ENCODE assay signal across 9 cellular contexts in the genomic region with DNA sequence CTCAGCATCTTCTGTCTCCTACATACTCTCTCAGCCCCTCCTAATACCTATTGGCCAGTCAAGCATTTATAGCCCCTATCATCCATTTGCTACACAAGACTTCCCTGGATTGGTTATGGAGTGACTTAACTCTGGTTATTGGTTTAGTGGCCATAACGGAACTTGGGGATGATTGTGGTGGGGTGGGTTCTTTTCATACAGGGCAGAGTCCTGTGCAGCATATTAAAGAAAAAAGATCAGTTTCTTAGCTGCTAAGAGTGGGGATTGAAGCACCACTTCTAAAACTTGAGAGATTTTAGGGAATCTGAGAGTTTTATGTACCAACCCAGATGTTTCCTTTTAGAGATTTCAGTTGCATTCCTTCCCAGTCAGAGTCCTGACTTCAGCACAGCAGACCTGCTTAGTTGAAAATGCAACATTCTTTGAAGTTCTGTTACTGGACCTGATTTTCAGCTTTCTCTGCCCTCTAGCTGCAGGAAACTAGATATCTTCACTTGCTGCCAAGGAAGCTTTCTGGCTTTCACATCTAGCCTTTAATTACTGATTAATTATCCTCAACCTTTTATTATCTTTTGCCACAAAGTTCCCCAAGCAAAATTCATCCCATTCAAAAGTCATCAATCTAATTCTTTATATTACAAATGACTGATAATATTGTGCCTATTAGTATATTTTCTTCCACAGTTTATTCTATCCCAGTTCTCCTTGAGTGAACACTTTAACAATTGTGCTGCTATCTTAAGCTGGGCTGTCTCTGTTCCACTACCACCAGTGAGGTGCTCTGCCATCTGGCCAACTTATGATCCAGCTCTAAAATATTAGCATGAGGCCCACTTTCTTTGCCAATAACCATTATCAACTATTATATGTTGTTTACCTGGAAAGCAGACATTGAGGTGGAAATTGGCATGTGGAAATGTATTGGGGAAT.
DNase-seq lines count a peak whose midpoint lies in the region; ATAC-seq and TF ChIP-seq lines count a peak whose summit lies in the region.
"Had no signal": no experiment of that assay in that cellular context is flagged by ENCODE, and none has a peak within 500 bp of the region (broad histone marks: within the 10 kb centered on the region; RNA-seq: fewer than 3 reads in every experiment).

No MANE protein-coding gene starts in this region.

- no peak overlapping the region for H3K27ac ChIP-seq in PC-3 (ENCODE audit: low read length)
- no peak overlapping the region for H3K27ac ChIP-seq in hepatocyte
- H3K27ac ChIP-seq in aorta (ENCODE audit: low read depth in 1 of 2, low read length in 2 of 2): peak overlapping the region; percentile 6 to 90

- TF ChIP-seq CTCF in AG04449 (IDR thresholded peaks at IDR 0.05; ENCODE audit: insufficient read depth, low read length, missing control alignments) (peak; percentile 46), PC-3 (conservative IDR thresholded peaks at IDR 0.05; ENCODE audit: low read depth, low read length) (peak; percentile 78), hepatocyte (IDR thresholded peaks at IDR 0.05; ENCODE audit: poor library complexity) (peak; percentile 65)

- POLR2A ChIA-PET in AG04449 (lab: Yijun Ruan, JAX) (no interaction called here), PC-3 (lab: Charles Lee; ENCODE audit: unreplicated experiment) (interaction anchor here (1.0 kb wide), 1 partner anchor 15 kb away, joined by 7 read pairs; no protein-coding TSS in a partner anchor)
- POLR2A ChIA-PET in activated CD4-positive, alpha-beta T cell treated with anti-CD3 and anti-CD28 coated beads for 36 hours (lab: Charles Lee): no interaction called here

- no peaks in the 10 kb centered on the region for H3K9me3 ChIP-seq in PC-3 (ENCODE audit: low read length)
- H3K9me3 ChIP-seq in hepatocyte (ENCODE audit: low read depth): no peaks in the 10 kb centered on the region
- no peaks in the 10 kb centered on the region for H3K9me3 ChIP-seq in aorta (ENCODE audit: control insufficient read depth, low read length)

- H3K27me3 Mint-ChIP-seq in activated CD4-positive, alpha-beta T cell treated with anti-CD3 and anti-CD28 coated beads for 36 hours: no peaks in the 10 kb centered on the region
- H3K27me3 Mint-ChIP-seq: activated naive CD8-positive, alpha-beta T cell had no signal

- DNase-seq in AG04449 (ENCODE audit: low read depth, low spot score) (peak; percentile 49), PC-3 (peak; percentile 77), hepatocyte (ENCODE audit: low spot score) (peak; percentile 54), aorta (no peak)
- no peak for DNase-seq in activated CD4-positive, alpha-beta T cell treated with anti-CD3 and anti-CD28 coated beads for 36 hours
- DNase-seq in stimulated activated CD4-positive, alpha-beta T cell treated with anti-CD3 and anti-CD28 coated beads, Interleukin-12 subunit alpha, Interleukin-12 subunit beta, amount 100 ng/mL, for 4 hours: no peak

- no peaks in the 10 kb centered on the region for H3F3A ChIP-seq in PC-3 (ENCODE audit: low read length, unreplicated experiment)

- H3K9me3 Mint-ChIP-seq in activated CD4-positive, alpha-beta T cell treated with anti-CD3 and anti-CD28 coated beads for 36 hours (ENCODE audit: low read depth): no peaks in the 10 kb centered on the region

- H4K20me1 ChIP-seq in PC-3 (ENCODE audit: low read length): no peaks in the 10 kb centered on the region
- no peaks in the 10 kb centered on the region for H4K20me1 ChIP-seq in hepatocyte (ENCODE audit: insufficient read depth, poor library complexity, severe bottlenecking)

- H3K4me2 ChIP-seq in PC-3 (ENCODE audit: low read length): peak overlapping the region; percentile 5; the same call in 1 of the 2 replicates
- no peak overlapping the region for H3K4me2 ChIP-seq in hepatocyte

- BruUV-seq in PC-3 (replicated peaks; lab: Mats Ljungman, UMichigan): TSS peak; percentile 58

- intact Hi-C loops in PC-3 (cut with micrococcal nuclease) (loop anchor here (10.0 kb wide), 1 partner anchor 166 kb away; no protein-coding TSS in a partner anchor), aorta (cut with DNase I) (loop anchor here in 1 of 2 donors (5.0 kb wide), 1 partner anchor 188 kb away; no protein-coding TSS in a partner anchor)
- intact Hi-C loops in activated CD4-positive, alpha-beta T cell treated with anti-CD3 and anti-CD28 coated beads for 36 hours (cut with DNase I, micrococcal nuclease): no loop called here

- H3K79me2 ChIP-seq in PC-3 (ENCODE audit: low read length) (0 out of 2 replicates have a peak, but pooled peaks cover 5% of the 10 kb centered on the region), hepatocyte (no peaks in the 10 kb centered on the region)

- H3K4me3 Mint-ChIP-seq in activated CD4-positive, alpha-beta T cell treated with anti-CD3 and anti-CD28 coated beads for 36 hours: no peak overlapping the region
- H3K4me3 Mint-ChIP-seq: activated naive CD8-positive, alpha-beta T cell had no signal

- H3K9me2 ChIP-seq in PC-3 (replicated peaks; ENCODE audit: low read length) (no peaks in the 10 kb centered on the region), hepatocyte (replicated peaks; ENCODE audit: insufficient read depth) (no peaks in the 10 kb centered on the region)

- CTCF ChIA-PET in AG04449 (lab: Yijun Ruan, JAX): interaction anchor here (0.6 to 3.2 kb wide), 18 partner anchors 9 to 358 kb away, joined by 3 to 36 read pairs (median 4); no protein-coding TSS in a partner anchor
- CTCF ChIA-PET in PC-3 (lab: Charles Lee): interaction anchor here (0.6 to 1.2 kb wide), 5 partner anchors 17 to 482 kb away, joined by 3 to 4 read pairs (median 3); no protein-coding TSS in a partner anchor
- CTCF ChIA-PET in activated CD4-positive, alpha-beta T cell treated with anti-CD3 and anti-CD28 coated beads for 36 hours (lab: Charles Lee): no interaction called here

- no peak overlapping the region for H3K4me3 ChIP-seq in AG04449 (ENCODE audit: low read depth, low read length)
- no peak overlapping the region for H3K4me3 ChIP-seq in PC-3 (ENCODE audit: low read length)
- no peak overlapping the region for H3K4me3 ChIP-seq in hepatocyte
- no peak overlapping the region for H3K4me3 ChIP-seq in aorta (ENCODE audit: low read length in 2 of 2)

- no peaks in the 10 kb centered on the region for H3K36me3 Mint-ChIP-seq in activated CD4-positive, alpha-beta T cell treated with anti-CD3 and anti-CD28 coated beads for 36 hours (ENCODE audit: low read depth)
- H3K36me3 Mint-ChIP-seq: activated naive CD8-positive, alpha-beta T cell had no signal

- H3K36me3 ChIP-seq in PC-3 (ENCODE audit: low read depth, low read length) (no peaks in the 10 kb centered on the region), hepatocyte (replicated peaks; ENCODE audit: insufficient read depth, low read depth) (no peaks in the 10 kb centered on the region), aorta (ENCODE audit: control insufficient read depth in 1 of 2, insufficient read depth in 2 of 2, low read length in 1 of 2) (no peaks in the 10 kb centered on the region)

- H3K27me3 ChIP-seq in PC-3 (ENCODE audit: low read length) (no peaks in the 10 kb centered on the region), hepatocyte (no peaks in the 10 kb centered on the region), aorta (ENCODE audit: control insufficient read depth in 1 of 2, insufficient read depth in 2 of 2, low read length in 1 of 2) (no peaks in the 10 kb centered on the region)

- H3K4me1 Mint-ChIP-seq in activated CD4-positive, alpha-beta T cell treated with anti-CD3 and anti-CD28 coated beads for 36 hours: no peaks in the 10 kb centered on the region

- no peak overlapping the region for H3K27ac Mint-ChIP-seq in activated CD4-positive, alpha-beta T cell treated with anti-CD3 and anti-CD28 coated beads for 36 hours
- H3K27ac Mint-ChIP-seq: activated naive CD8-positive, alpha-beta T cell had no signal

- ATAC-seq in GM21737 (IDR thresholded peaks at IDR 0.05; ENCODE audit: unreplicated experiment) (peak; percentile 74), PC-3 (peak; percentile 87), aorta (ENCODE audit: low FRiP score) (no peak), HG03457 (IDR thresholded peaks at IDR 0.05; ENCODE audit: unreplicated experiment) (no peak)
- ATAC-seq in activated CD4-positive, alpha-beta T cell treated with anti-CD3 and anti-CD28 coated beads for 36 hours: no peak

- WGBS in hepatocyte (ENCODE audit: low lambda C conversion rate, missing lambda C conversion rate): 36% methylated on average over 1 of the region's 1 CpG
- 35 to 68% methylated on average over 1 of the region's 1 CpG for WGBS in aorta, 2 donors

- H3K4me1 ChIP-seq in PC-3 (ENCODE audit: insufficient read depth, low read length) (peaks cover 11% of the 10 kb centered on the region), hepatocyte (ENCODE audit: insufficient read depth) (no peaks in the 10 kb centered on the region), aorta (ENCODE audit: control insufficient read depth in 1 of 2, insufficient read depth in 2 of 2, low read length in 2 of 2) (no peaks in the 10 kb centered on the region)

- no peak overlapping the region for H2AFZ ChIP-seq in PC-3 (ENCODE audit: low read length)
- no peak overlapping the region for H2AFZ ChIP-seq in hepatocyte

- no peak overlapping the region for H3K9ac ChIP-seq in PC-3 (ENCODE audit: low read length)

Comparison
In these comparisons a context has a peak if more than half of its experiments do, and no peak if none do; other contexts are left out.
1. DNase-seq: peak in AG04449 (single experiment), PC-3 (single experiment) and hepatocyte (single experiment); none in aorta (0 of 2), activated CD4-positive, alpha-beta T cell treated with anti-CD3 and anti-CD28 coated beads for 36 hours (single experiment) and stimulated activated CD4-positive, alpha-beta T cell treated with anti-CD3 and anti-CD28 coated beads, Interleukin-12 subunit alpha, Interleukin-12 subunit beta, amount 100 ng/mL, for 4 hours (single experiment).
2. ATAC-seq: peak in GM21737 (single experiment) and PC-3 (single experiment); none in aorta (single experiment), HG03457 (single experiment) and activated CD4-positive, alpha-beta T cell treated with anti-CD3 and anti-CD28 coated beads for 36 hours (single experiment).
3. H3K27ac ChIP-seq: peak in aorta (2 of 2); none in PC-3 (single experiment) and hepatocyte (single experiment).
4. Peak in every context shown above with its lines, with median percentiles within 50 percentile points of each other: CTCF ChIP-seq.